ENCODE assay signal across 8 cellular contexts in the genomic region with DNA sequence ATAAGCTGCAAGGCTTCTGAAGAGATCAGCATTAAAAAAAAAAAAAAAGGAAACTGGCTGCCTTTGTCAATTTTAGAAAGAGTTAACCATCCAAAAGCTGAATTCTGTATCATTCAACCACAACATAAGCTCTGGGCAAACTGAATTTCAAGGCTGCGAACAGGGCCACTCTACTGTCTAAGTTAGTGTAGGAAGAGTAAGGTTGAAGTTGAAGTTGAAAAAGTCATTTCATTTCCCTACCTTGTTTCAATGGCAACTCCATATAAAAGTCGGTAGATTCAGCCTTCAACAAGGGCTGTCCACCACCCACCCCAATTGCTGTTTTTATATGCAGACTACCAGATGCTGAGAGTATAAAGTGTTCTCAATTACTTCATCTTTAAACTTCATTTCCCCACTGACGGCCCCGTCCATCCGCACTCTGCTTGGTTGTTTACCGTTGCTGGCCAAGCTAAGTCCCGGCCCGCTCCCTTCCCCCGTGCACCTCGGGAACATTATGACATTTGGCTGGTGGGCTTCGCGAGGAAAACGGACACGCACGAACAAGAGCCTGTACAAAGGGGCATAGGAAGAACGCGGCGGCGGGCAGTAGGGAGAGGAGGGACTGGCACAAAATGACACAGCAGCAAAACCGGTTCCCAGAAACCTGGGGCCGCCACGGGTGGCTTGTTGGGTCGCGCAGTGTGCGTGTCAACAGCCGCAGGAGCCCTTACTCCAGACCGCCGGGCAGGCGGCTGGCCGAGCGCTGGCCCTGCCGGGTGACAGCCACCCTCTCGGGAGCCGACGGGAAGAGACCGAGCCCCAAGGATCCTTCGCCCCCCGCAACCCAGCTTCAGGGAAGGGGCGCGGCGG. TPM values are rescaled to one million over a fixed set of nuclear protein-coding genes. Genes with fewer than 3 reads are reported as not detected.
DNase-seq lines count a peak whose midpoint lies in the region; ATAC-seq and TF ChIP-seq lines count a peak whose summit lies in the region.

No MANE protein-coding gene starts in this region.

- H2BK120ac ChIP-seq in IMR-90 (ENCODE audit: low read depth, low read length): no peak overlapping the region

- ATAC-seq in GM21390 (IDR thresholded peaks at IDR 0.05; ENCODE audit: unreplicated experiment) (peak; percentile 8), IMR-90 (ENCODE audit: low read depth) (peak; percentile 5), mucosa of descending colon (peak; percentile 11), thoracic aorta (ENCODE audit: insufficient number of reproducible peaks, low FRiP score, low read depth) (no peak), HG03280 (IDR thresholded peaks at IDR 0.05; ENCODE audit: unreplicated experiment) (no peak)

- peak overlapping the region; percentile 25 for H3K9ac ChIP-seq in IMR-90 (ENCODE audit: low read depth, low read length)

- H3K14ac ChIP-seq in IMR-90 (replicated peaks; ENCODE audit: low read depth, low read length): 0 out of 2 replicates have a peak overlapping the region, but pooled peaks have one; percentile 21

- peaks cover 0 to 15% of the 10 kb centered on the region in 2 experiments; a peak in 2 of 4 replicates for H3K79me1 ChIP-seq in IMR-90 (ENCODE audit: low read depth in 1 of 2, low read length in 2 of 2)

- DNase-seq in IMR-90 (peak; percentile 24), epithelial cell of esophagus (ENCODE audit: low read depth) (peak; percentile 54), mucosa of descending colon (peak; percentile 42 to 77 (median 70)), thoracic aorta (ENCODE audit: low spot score) (no peak)
- DNase-seq in activated CD4-positive, alpha-beta T cell treated with anti-CD3 and anti-CD28 coated beads, Interleukin-2, amount 10 ng/mL, durations not matched to agents 7 days and 5 days: peak; percentile 40

- no peaks in the 10 kb centered on the region for H3K9me1 ChIP-seq in IMR-90 (ENCODE audit: insufficient read depth, low read length)

- H4K91ac ChIP-seq in IMR-90 (ENCODE audit: insufficient read depth, low read depth, low read length): no peak overlapping the region

- H4K8ac ChIP-seq in IMR-90 (ENCODE audit: low read depth in 2 of 2, low read length in 2 of 2): no peak overlapping the region

- dilution Hi-C loops in IMR-90 (cut with HindIII; ENCODE audit: low sequenced_read_pairs, unreplicated experiment): no loop called here

- H3K4me3 Mint-ChIP-seq in activated CD4-positive, alpha-beta T cell treated with anti-CD3 and anti-CD28 coated beads, Interleukin-2, amount 10 ng/mL, durations not matched to agents 7 days and 5 days: peak overlapping the region; percentile 96

- no peaks in the 10 kb centered on the region for H3K27me3 Mint-ChIP-seq in activated CD4-positive, alpha-beta T cell treated with anti-CD3 and anti-CD28 coated beads, Interleukin-2, amount 10 ng/mL, durations not matched to agents 7 days and 5 days

- no peaks in the 10 kb centered on the region for H3K9me2 ChIP-seq in DOHH2 (replicated peaks; ENCODE audit: control insufficient read depth, low read length)

- H3K27ac ChIP-seq in DOHH2 (ENCODE audit: low read depth, low read length) (peak overlapping the region; percentile 68), IMR-90 (ENCODE audit: insufficient read depth, low read length) (no peak overlapping the region; the same call in 1 of the 2 replicates), thoracic aorta (peak overlapping the region; percentile 33 to 58)

- H3K4me3 ChIP-seq in DOHH2 (ENCODE audit: low read length) (peak overlapping the region; percentile 100), IMR-90 (ENCODE audit: insufficient read depth, low read depth, low read length) (peak overlapping the region; percentile 53), epithelial cell of esophagus (ENCODE audit: low read length) (peak overlapping the region; percentile 69), mucosa of descending colon (peak overlapping the region; percentile 65), thoracic aorta (peak overlapping the region; percentile 97)

- POLR2A ChIA-PET in IMR-90 (lab: Charles Lee; ENCODE audit: unreplicated experiment): interaction anchor here (0.6 kb wide), 1 partner anchor 111 kb away, joined by 8 read pairs; a partner anchor contains a TSS
- POLR2A ChIA-PET in activated CD4-positive, alpha-beta T cell treated with anti-CD3 and anti-CD28 coated beads, Interleukin-2, amount 10 ng/mL, durations not matched to agents 7 days and 5 days (lab: Charles Lee): interaction anchor here (0.6 kb wide), 1 partner anchor 75 kb away, joined by 5 read pairs; no protein-coding TSS in a partner anchor

- in situ Hi-C loops in IMR-90 (cut with MboI; ENCODE audit: low sequenced_read_pairs): no loop called here

- H3K79me2 ChIP-seq in DOHH2 (ENCODE audit: control insufficient read depth, low read length): peaks cover 56% of the 10 kb centered on the region

- H4K20me1 ChIP-seq in DOHH2 (ENCODE audit: control insufficient read depth, insufficient read depth, low read depth, low read length) (peaks cover 4% of the 10 kb centered on the region; the same call in 1 of the 2 replicates), IMR-90 (ENCODE audit: insufficient read depth, low read length) (no peaks in the 10 kb centered on the region)

- H3F3A ChIP-seq in DOHH2 (ENCODE audit: control insufficient read depth, insufficient read depth): peaks cover 16% of the 10 kb centered on the region

- no peak for TF ChIP-seq POLR2A in IMR-90 (IDR thresholded peaks at IDR 0.05; ENCODE audit: low read depth, low read length)

- H3K9me3 ChIP-seq in DOHH2 (ENCODE audit: control insufficient read depth, insufficient read depth, low read length) (no peaks in the 10 kb centered on the region), IMR-90 (ENCODE audit: control insufficient read depth, insufficient read depth, low read length) (no peaks in the 10 kb centered on the region), mucosa of descending colon (no peaks in the 10 kb centered on the region), thoracic aorta (no peaks in the 10 kb centered on the region)

- H3K4me1 ChIP-seq in DOHH2 (ENCODE audit: control insufficient read depth, low read length): peaks cover 28% of the 10 kb centered on the region
- H3K4me1 ChIP-seq in IMR-90 (ENCODE audit: control insufficient read depth, insufficient read depth, low read length): no peaks in the 10 kb centered on the region; the same call in 1 of the 2 replicates
- H3K4me1 ChIP-seq in mucosa of descending colon (ENCODE audit: low read depth): peaks cover 27% of the 10 kb centered on the region
- peaks cover 26 to 31% of the 10 kb centered on the region in 2 donors for H3K4me1 ChIP-seq in thoracic aorta (ENCODE audit: control insufficient read depth in 1 of 2, low read depth in 2 of 2)

- H3K4ac ChIP-seq in IMR-90 (ENCODE audit: low read depth, low read length): no peak overlapping the region

- H3K23ac ChIP-seq in IMR-90 (ENCODE audit: low read depth, low read length): peak overlapping the region; percentile 33; the same call in 1 of the 2 replicates

- TF ChIP-seq RAD21 in IMR-90 (IDR thresholded peaks at IDR 0.05; ENCODE audit: low read length): no peak

- H2BK5ac ChIP-seq in IMR-90 (ENCODE audit: low read depth, low read length, poor library complexity, severe bottlenecking): peak overlapping the region; percentile 16

- H3K4me1 Mint-ChIP-seq in activated CD4-positive, alpha-beta T cell treated with anti-CD3 and anti-CD28 coated beads, Interleukin-2, amount 10 ng/mL, durations not matched to agents 7 days and 5 days: peaks cover 42% of the 10 kb centered on the region

- H2AFZ ChIP-seq in IMR-90 (replicated peaks; ENCODE audit: low read length, poor library complexity): peak overlapping the region; percentile 91

- no peak overlapping the region for H2BK15ac ChIP-seq in IMR-90 (ENCODE audit: low read depth, low read length)

- H4K5ac ChIP-seq in IMR-90 (ENCODE audit: low read depth, low read length): no peak overlapping the region

- 1% methylated on average over 24 of the region's 41 CpGs; no CpG with 5 or more reads in 1 of the 2 experiments for WGBS in IMR-90 (ENCODE audit: extremely low coverage in 2 of 2, insufficient read length in 1 of 2), 2 experiments

- H3K9me3 Mint-ChIP-seq in activated CD4-positive, alpha-beta T cell treated with anti-CD3 and anti-CD28 coated beads, Interleukin-2, amount 10 ng/mL, durations not matched to agents 7 days and 5 days: no peaks in the 10 kb centered on the region

- intact Hi-C loops in IMR-90 (cut with micrococcal nuclease): loop anchor here (1.0 to 2.0 kb wide), 2 partner anchors 23 to 112 kb away; a partner anchor contains a TSS
- intact Hi-C loops in mucosa of descending colon (cut with DNase I, micrococcal nuclease): loop anchor here in 1 of 2 donors (5.0 kb wide), 1 partner anchor 110 kb away; a partner anchor contains a TSS

- no peaks in the 10 kb centered on the region for H3K27me3 ChIP-seq in DOHH2 (ENCODE audit: control insufficient read depth, low read length)
- H3K27me3 ChIP-seq in IMR-90 (ENCODE audit: control insufficient read depth, insufficient read depth, low read length): no peaks in the 10 kb centered on the region
- no peaks in the 10 kb centered on the region for H3K27me3 ChIP-seq in thoracic aorta (replicated peaks; ENCODE audit: insufficient read depth)

- H2BK20ac ChIP-seq in IMR-90 (ENCODE audit: low read depth, low read length): no peak overlapping the region

- H2AK9ac ChIP-seq in IMR-90 (replicated peaks; ENCODE audit: low read depth, low read length, poor library complexity): peak overlapping the region; percentile 68

- H3K36me3 ChIP-seq in DOHH2 (ENCODE audit: control insufficient read depth, low read length): peaks cover 15% of the 10 kb centered on the region
- no peaks in the 10 kb centered on the region for H3K36me3 ChIP-seq in IMR-90 (ENCODE audit: control insufficient read depth, insufficient read depth, low read length)
- no peaks in the 10 kb centered on the region for H3K36me3 ChIP-seq in mucosa of descending colon (ENCODE audit: low read depth)
- no peaks in the 10 kb centered on the region for H3K36me3 ChIP-seq in thoracic aorta

- CTCF ChIA-PET in IMR-90 (lab: Yijun Ruan, JAX): interaction anchor here (0.6 kb wide), 2 partner anchors 18 to 96 kb away, joined by 3 to 6 read pairs; no protein-coding TSS in a partner anchor
- CTCF ChIA-PET in activated CD4-positive, alpha-beta T cell treated with anti-CD3 and anti-CD28 coated beads, Interleukin-2, amount 10 ng/mL, durations not matched to agents 7 days and 5 days (lab: Charles Lee): interaction anchor here (0.7 to 2.6 kb wide), 6 partner anchors 15 to 162 kb away, joined by 3 to 21 read pairs (median 5); a partner anchor contains a TSS

- peak overlapping the region; percentile 94 for H3K27ac Mint-ChIP-seq in activated CD4-positive, alpha-beta T cell treated with anti-CD3 and anti-CD28 coated beads, Interleukin-2, amount 10 ng/mL, durations not matched to agents 7 days and 5 days

- H3K18ac ChIP-seq in IMR-90 (ENCODE audit: low read depth, low read length): no peak overlapping the region

- BruUV-seq in IMR-90 (replicated peaks; lab: Mats Ljungman, UMichigan): no TSS peak

- H3K56ac ChIP-seq in IMR-90 (ENCODE audit: extremely low read depth, insufficient read depth, low read length): 0 out of 2 replicates have a peak overlapping the region, but pooled peaks have one; percentile 0

- TF ChIP-seq CTCF in DOHH2 (IDR thresholded peaks at IDR 0.05; ENCODE audit: low read depth, low read length, poor library complexity, severe bottlenecking) (no peak), IMR-90 (conservative IDR thresholded peaks at IDR 0.05; ENCODE audit: low read depth, low read length) (no peak), epithelial cell of esophagus (IDR thresholded peaks at IDR 0.05; ENCODE audit: insufficient read depth, low read depth, low read length, missing control alignments) (no peak), mucosa of descending colon (IDR thresholded peaks at IDR 0.05) (no peak), thoracic aorta (IDR thresholded peaks at IDR 0.05) (no peak)

- no peak overlapping the region for H2AK5ac ChIP-seq in IMR-90 (ENCODE audit: low read depth, low read length)

- H3K36me3 Mint-ChIP-seq in activated CD4-positive, alpha-beta T cell treated with anti-CD3 and anti-CD28 coated beads, Interleukin-2, amount 10 ng/mL, durations not matched to agents 7 days and 5 days (ENCODE audit: low read depth): peaks cover 12% of the 10 kb centered on the region

- H3K4me2 ChIP-seq in DOHH2 (ENCODE audit: low read length): peak overlapping the region; percentile 76
- peak overlapping the region; percentile 73 for H3K4me2 ChIP-seq in IMR-90 (ENCODE audit: low read depth, low read length)

RNA-seq across cellular contexts. Expression of a gene that starts 1.4 kb away (rescaled TPM):
- 23.9 and 26.9 TPM in 2 replicates for total RNA-seq in IMR-90 (2012; rRNA removed)
- 5.3 and 5.4 TPM in 2 replicates for polyA plus RNA-seq in IMR-90 (2012; rRNA removed)
- polyA plus RNA-seq in IMR-90 (2012; cell fraction: cytosol; rRNA removed): 1.8 TPM in 2 replicates
- polyA plus RNA-seq in IMR-90 (2012; cell fraction: nucleus; rRNA removed; ENCODE audit: low replicate concordance): 1.8 and 5.0 TPM in 2 replicates
- 10 to 100 TPM; 39.1 to 48.1 TPM for total RNA-seq in activated CD4-positive, alpha-beta T cell treated with anti-CD3 and anti-CD28 coated beads, Interleukin-2, amount 10 ng/mL, durations not matched to agents 7 days and 5 days
- 10 to 100 TPM; 15.6 to 16.7 (median 15.8) TPM for total RNA-seq in mucosa of descending colon
- 10 to 100 TPM; 10.3 to 13.6 TPM for total RNA-seq in thoracic aorta

RNA-seq across cellular contexts. Expression of a gene that starts 23.0 kb away (rescaled TPM):
- total RNA-seq in IMR-90 (2012; rRNA removed): 107 and 115 TPM in 2 replicates
- 40.1 and 42.7 TPM in 2 replicates for polyA plus RNA-seq in IMR-90 (2012; rRNA removed)
- 8.2 and 10.4 TPM in 2 replicates for polyA plus RNA-seq in IMR-90 (2012; cell fraction: cytosol; rRNA removed)
- polyA plus RNA-seq in IMR-90 (2012; cell fraction: nucleus; rRNA removed; ENCODE audit: low replicate concordance): 4.2 and 21.9 TPM in 2 replicates
- 10 to 100 TPM; 28.0 to 29.3 TPM for total RNA-seq in activated CD4-positive, alpha-beta T cell treated with anti-CD3 and anti-CD28 coated beads, Interleukin-2, amount 10 ng/mL, durations not matched to agents 7 days and 5 days
- 10 to 100 TPM; 16.7 to 26.1 (median 26.0) TPM for total RNA-seq in mucosa of descending colon
- total RNA-seq in thoracic aorta: 10 to 100 TPM; 40.3 to 70.7 TPM

Comparison
In these comparisons a context has a peak if more than half of its experiments do, and no peak if none do; other contexts are left out.
1. ATAC-seq: peak in GM21390 (single experiment), IMR-90 (single experiment) and mucosa of descending colon (single experiment); none in thoracic aorta (single experiment) and HG03280 (single experiment).
2. Peak in every context shown above with its lines, with median percentiles within 50 percentile points of each other: H3K4me3 ChIP-seq.